Comparison of ENCODE assay signal across 19 cellular contexts in the genomic region with DNA sequence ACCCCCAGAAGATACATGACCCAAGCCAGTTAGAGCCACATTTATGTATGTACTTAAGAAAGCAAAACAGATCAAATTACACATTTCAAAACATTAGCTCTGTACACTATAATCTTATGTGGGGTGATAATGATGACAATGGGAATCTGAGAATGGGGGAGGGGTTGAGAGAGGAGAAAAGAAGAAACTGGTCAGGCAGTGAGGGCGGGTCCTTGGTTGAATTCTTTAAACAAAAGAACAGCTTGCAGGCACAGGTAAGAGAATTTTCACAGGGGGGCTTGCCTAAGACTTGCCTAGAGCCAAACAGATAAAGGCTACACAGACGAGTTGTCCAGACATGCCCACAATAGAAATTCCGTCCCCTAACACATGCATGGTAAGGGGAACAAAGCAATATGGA.
DNase-seq lines count a peak whose midpoint lies in the region; ATAC-seq and TF ChIP-seq lines count a peak whose summit lies in the region.
"Had no signal": no experiment of that assay in that cellular context is flagged by ENCODE, and none has a peak within 500 bp of the region (broad histone marks: within the 10 kb centered on the region; RNA-seq: fewer than 3 reads in every experiment).

No MANE protein-coding gene starts in this region.

- POLR2A ChIA-PET in activated CD4-positive, alpha-beta T cell treated with anti-CD3 and anti-CD28 coated beads, Interleukin-2, amount 10 ng/mL, durations not matched to agents 7 days and 5 days (lab: Charles Lee): no interaction called here

- H3K36me3 Mint-ChIP-seq in activated CD4-positive, alpha-beta T cell treated with anti-CD3 and anti-CD28 coated beads, Interleukin-2, amount 10 ng/mL, durations not matched to agents 7 days and 5 days (ENCODE audit: low read depth): no peaks in the 10 kb centered on the region
- H3K36me3 Mint-ChIP-seq: CD4-positive, CD25-positive, alpha-beta regulatory T cell had no signal

- no peaks in the 10 kb centered on the region for H3K4me1 ChIP-seq in foreskin keratinocyte
- H3K4me1 ChIP-seq: A549 had no signal

- no peak for ATAC-seq in foreskin keratinocyte
- ATAC-seq: A549, HCT116 had no signal

- no peak for TF ChIP-seq CTCF in foreskin keratinocyte (conservative IDR thresholded peaks at IDR 0.05)

- no peak overlapping the region for H3K27ac Mint-ChIP-seq in activated CD4-positive, alpha-beta T cell treated with anti-CD3 and anti-CD28 coated beads, Interleukin-2, amount 10 ng/mL, durations not matched to agents 7 days and 5 days
- H3K27ac Mint-ChIP-seq: CD4-positive, CD25-positive, alpha-beta regulatory T cell had no signal

- CTCF ChIA-PET in activated CD4-positive, alpha-beta T cell treated with anti-CD3 and anti-CD28 coated beads, Interleukin-2, amount 10 ng/mL, durations not matched to agents 7 days and 5 days (lab: Charles Lee): no interaction called here

- in situ Hi-C loops in ACHN (cut with HindIII; ENCODE audit: low pct_ligation_motif_present, low pct_unique_long_range_greater_than_20kb, low sequenced_read_pairs): no loop called here

- H3K27me3 Mint-ChIP-seq in activated CD4-positive, alpha-beta T cell treated with anti-CD3 and anti-CD28 coated beads, Interleukin-2, amount 10 ng/mL, durations not matched to agents 7 days and 5 days: no peaks in the 10 kb centered on the region

- DNase-seq in ELF-1 (ENCODE audit: low read depth, low spot score) (peak; percentile 24), NCI-H146 treated with DMSO at 0.1 percent for 48 hours (lab: John Stamatoyannopoulos, UW; ENCODE audit: unreplicated experiment) (peak; percentile 13), NCI-H748 treated with DMSO at 0.1 percent for 48 hours (lab: John Stamatoyannopoulos, UW) (peak; percentile 70), foreskin keratinocyte (peak; percentile 22 to 24), ACHN (no peak)
- DNase-seq in activated CD4-positive, alpha-beta T cell treated with anti-CD3 and anti-CD28 coated beads, Interleukin-2, amount 10 ng/mL, durations not matched to agents 7 days and 5 days: no peak
- no peak for DNase-seq in activated CD4-positive, alpha-beta T cell treated with anti-CD3 and anti-CD28 coated beads for 4 hours
- DNase-seq: CD4-positive, CD25-positive, alpha-beta regulatory T cell; COR-L47; DND-41; GM23248; KG1; NCI-H1092 treated with DMSO at 0.1 percent for 48 hours; NCI-H1436 treated with DMSO at 0.1 percent for 48 hours; NCI-H2081; SHP77; SW 1271 had no signal

- no peak overlapping the region for H3K27ac ChIP-seq in foreskin keratinocyte
- H3K27ac ChIP-seq: A549, GM23248 had no signal

- no peak overlapping the region for H3K4me3 Mint-ChIP-seq in activated CD4-positive, alpha-beta T cell treated with anti-CD3 and anti-CD28 coated beads, Interleukin-2, amount 10 ng/mL, durations not matched to agents 7 days and 5 days
- H3K4me3 Mint-ChIP-seq: CD4-positive, CD25-positive, alpha-beta regulatory T cell had no signal

- no peaks in the 10 kb centered on the region for H3K9me3 Mint-ChIP-seq in activated CD4-positive, alpha-beta T cell treated with anti-CD3 and anti-CD28 coated beads, Interleukin-2, amount 10 ng/mL, durations not matched to agents 7 days and 5 days

- no peaks in the 10 kb centered on the region for H3K27me3 ChIP-seq in foreskin keratinocyte

- no peaks in the 10 kb centered on the region for H3K4me1 Mint-ChIP-seq in activated CD4-positive, alpha-beta T cell treated with anti-CD3 and anti-CD28 coated beads, Interleukin-2, amount 10 ng/mL, durations not matched to agents 7 days and 5 days
- H3K4me1 Mint-ChIP-seq: CD4-positive, CD25-positive, alpha-beta regulatory T cell had no signal

Comparison
In these comparisons a context has a peak if more than half of its experiments do, and no peak if none do; other contexts are left out.
1. DNase-seq: peak in ELF-1 (single experiment), NCI-H146 treated with DMSO at 0.1 percent for 48 hours (single experiment), NCI-H748 treated with DMSO at 0.1 percent for 48 hours (single experiment) and foreskin keratinocyte (2 of 2); none in ACHN (single experiment), activated CD4-positive, alpha-beta T cell treated with anti-CD3 and anti-CD28 coated beads, Interleukin-2, amount 10 ng/mL, durations not matched to agents 7 days and 5 days (single experiment) and activated CD4-positive, alpha-beta T cell treated with anti-CD3 and anti-CD28 coated beads for 4 hours (0 of 2).